In genomic region chr12:3961573-3961972, GRCh38 we compare ENCODE assay signal across 21 cellular contexts.
DNase-seq lines count a peak whose midpoint lies in the region; ATAC-seq, FAIRE-seq and TF ChIP-seq lines count a peak whose summit lies in the region.
"Had no signal": no experiment of that assay in that cellular context is flagged by ENCODE, and none has a peak within 500 bp of the region (broad histone marks: within the 10 kb centered on the region; RNA-seq: fewer than 3 reads in every experiment).

No MANE protein-coding gene starts in this region.

- peak overlapping the region in 1 of 2 donors; percentile 4 for H3K4me3 Mint-ChIP-seq in activated T-cell treated with anti-CD3 and anti-CD28 coated beads, Interleukin-2, amount 50 U/mL, for 72 hours
- H3K4me3 Mint-ChIP-seq in activated T-cell treated with anti-CD3 and anti-CD28 coated beads, Interleukin-2, amount 50 U/mL, for 4 hours: no peak overlapping the region

- no peak overlapping the region for H2AFZ ChIP-seq in trophoblast cell (ENCODE audit: insufficient read depth, low read length, poor library complexity)
- H2AFZ ChIP-seq: GM23248 had no signal

- CTCF ChIA-PET in GM10248 (lab: Yijun Ruan, JAX): interaction anchor here (4.3 kb wide), 1 partner anchor 76 kb away, joined by 21 read pairs; no protein-coding TSS in a partner anchor

- no peaks in the 10 kb centered on the region for H3K9me3 ChIP-seq in KOPT-K1 (ENCODE audit: insufficient read depth, low read length, poor library complexity, severe bottlenecking)
- H3K9me3 ChIP-seq in trophoblast cell (ENCODE audit: insufficient read depth, low read depth, low read length): no peaks in the 10 kb centered on the region
- H3K9me3 ChIP-seq: A549 had no signal

- H3K18ac ChIP-seq in trophoblast cell (ENCODE audit: low read length): peak overlapping the region; percentile 50

- no CpG with 5 or more reads among the region's 8 CpGs for WGBS in trophoblast cell (ENCODE audit: extremely low coverage, insufficient coverage, insufficient read length)

- H3K27ac ChIP-seq in KOPT-K1 (ENCODE audit: low read depth, low read length, poor library complexity, severe bottlenecking) (peak overlapping the region; percentile 53), trophoblast cell (ENCODE audit: low read depth, low read length) (no peak overlapping the region)
- H3K27ac ChIP-seq: A549, GM23248, RWPE1 had no signal

- FAIRE-seq in urothelium cell line (lab: Jason Lieb, UNC): no peak
- FAIRE-seq: A549, D721Med had no signal

- no peaks in the 10 kb centered on the region for H3K36me3 Mint-ChIP-seq in activated T-cell treated with anti-CD3 and anti-CD28 coated beads, Interleukin-2, amount 50 U/mL, for 72 hours (ENCODE audit: insufficient read depth in 2 of 2)
- H3K36me3 Mint-ChIP-seq in activated T-cell treated with anti-CD3 and anti-CD28 coated beads, Interleukin-2, amount 50 U/mL, for 4 hours (ENCODE audit: insufficient read depth): no peaks in the 10 kb centered on the region

- peaks cover 3% of the 10 kb centered on the region for H3K27me3 ChIP-seq in trophoblast cell (ENCODE audit: insufficient read depth, low read length)

- H3K23ac ChIP-seq in trophoblast cell (ENCODE audit: low read length): no peak overlapping the region

- no peaks in the 10 kb centered on the region for H3K36me3 ChIP-seq in KOPT-K1 (ENCODE audit: insufficient read depth, low read length)
- no peaks in the 10 kb centered on the region for H3K36me3 ChIP-seq in trophoblast cell (ENCODE audit: control insufficient read depth in 1 of 2, insufficient read depth in 2 of 2, low read length in 2 of 2)

- H2BK120ac ChIP-seq in trophoblast cell (ENCODE audit: insufficient read depth, low read length, poor library complexity): peak overlapping the region; percentile 50

- no peak overlapping the region for H2AK5ac ChIP-seq in trophoblast cell (ENCODE audit: low read length)

- H3K79me1 ChIP-seq in trophoblast cell (ENCODE audit: low read length): peaks cover 33% of the 10 kb centered on the region

- H3K27ac Mint-ChIP-seq in activated T-cell treated with anti-CD3 and anti-CD28 coated beads, Interleukin-2, amount 50 U/mL, for 72 hours: peak overlapping the region; percentile 41

- H4K91ac ChIP-seq in trophoblast cell (ENCODE audit: low read depth, low read length): peak overlapping the region; percentile 56

- H4K12ac ChIP-seq in trophoblast cell (ENCODE audit: low read depth, low read length): no peak overlapping the region

- H3K9me3 Mint-ChIP-seq in activated T-cell treated with anti-CD3 and anti-CD28 coated beads, Interleukin-2, amount 50 U/mL, for 72 hours: no peaks in the 10 kb centered on the region
- H3K9me3 Mint-ChIP-seq in activated T-cell treated with anti-CD3 and anti-CD28 coated beads, Interleukin-2, amount 50 U/mL, for 4 hours: no peaks in the 10 kb centered on the region

- peak overlapping the region; percentile 87 for H2BK12ac ChIP-seq in trophoblast cell (ENCODE audit: low read length)

- no peak overlapping the region for H2BK5ac ChIP-seq in trophoblast cell (ENCODE audit: low read depth, low read length, poor library complexity)

- peaks cover 17 to 22% of the 10 kb centered on the region in 2 experiments for H3K4me1 ChIP-seq in trophoblast cell (ENCODE audit: control insufficient read depth in 1 of 2, insufficient read depth in 2 of 2, low read length in 2 of 2)
- H3K4me1 ChIP-seq: A549 had no signal

- H3K4me3 ChIP-seq in epithelial cell of esophagus (ENCODE audit: low read length): no peak overlapping the region
- no peak overlapping the region for H3K4me3 ChIP-seq in trophoblast cell (ENCODE audit: low read depth, low read length)
- H3K4me3 ChIP-seq: A549, GM23248 had no signal

- TF ChIP-seq CTCF in epithelial cell of esophagus (IDR thresholded peaks at IDR 0.05; ENCODE audit: insufficient read depth, low read depth, low read length, missing control alignments): no peak
- TF ChIP-seq CTCF in GM10248 (IDR thresholded peaks at IDR 0.05; ENCODE audit: control extremely low read depth, extremely low read depth, low read depth, missing control alignments): no peak

- H3K14ac ChIP-seq in trophoblast cell (ENCODE audit: low read length): no peak overlapping the region

- H3K4me2 ChIP-seq in trophoblast cell (ENCODE audit: low read length): no peak overlapping the region
- H3K4me2 ChIP-seq: A549 had no signal

- no peak for ATAC-seq in activated T-cell treated with anti-CD3 and anti-CD28 coated beads, Interleukin-2, amount 50 U/mL, for 72 hours (replicated peaks in 1 of 2)
- ATAC-seq in activated T-cell treated with anti-CD3 and anti-CD28 coated beads, Interleukin-2, amount 50 U/mL, for 4 hours: no peak
- ATAC-seq: A549, HCT116 had no signal

- H3K79me2 ChIP-seq in trophoblast cell (ENCODE audit: control insufficient read depth, insufficient read depth, low read length, poor library complexity): no peaks in the 10 kb centered on the region

- no peak overlapping the region for H3K4ac ChIP-seq in trophoblast cell (ENCODE audit: low read depth, low read length)

- H3K9ac ChIP-seq in trophoblast cell (ENCODE audit: low read length): no peak overlapping the region
- H3K9ac ChIP-seq: GM23248 had no signal

- DNase-seq in activated T-cell treated with anti-CD3 and anti-CD28 coated beads, Interleukin-2, amount 50 U/mL, for 72 hours: no peak
- DNase-seq in activated T-cell treated with anti-CD3 and anti-CD28 coated beads, Interleukin-2, amount 50 U/mL, for 4 hours: no peak
- DNase-seq in epithelial cell of esophagus (ENCODE audit: low read depth) (peak; percentile 41), trophoblast cell (no peak), GM10248 (ENCODE audit: extremely low spot score) (no peak), NCI-H524 treated with DMSO at 0.1 percent for 48 hours (lab: John Stamatoyannopoulos, UW) (no peak), urothelium cell line (ENCODE audit: low spot score) (no peak)
- DNase-seq: DND-41; GDM1; GM23248; NCI-H1417 treated with DMSO at 0.1 percent for 48 hours; NCI-H2029; NCI-H2171 treated with DMSO at 0.1 percent for 48 hours; NCI-H510A; NK-92 treated with Interleukin-12 subunit alpha and Interleukin-12 subunit beta, amount 100 ng/mL, for 24 hours; OCI-M1 had no signal

- H4K8ac ChIP-seq in trophoblast cell (ENCODE audit: low read depth, low read length): no peak overlapping the region

- POLR2A ChIA-PET in GM10248 (lab: Yijun Ruan, JAX): no interaction called here

- H3K27me3 Mint-ChIP-seq in activated T-cell treated with anti-CD3 and anti-CD28 coated beads, Interleukin-2, amount 50 U/mL, for 72 hours (ENCODE audit: low read depth): no peaks in the 10 kb centered on the region
- H3K27me3 Mint-ChIP-seq in activated T-cell treated with anti-CD3 and anti-CD28 coated beads, Interleukin-2, amount 50 U/mL, for 4 hours (ENCODE audit: low read depth): no peaks in the 10 kb centered on the region

- H3K4me1 Mint-ChIP-seq in activated T-cell treated with anti-CD3 and anti-CD28 coated beads, Interleukin-2, amount 50 U/mL, for 72 hours (ENCODE audit: low read depth): peaks cover 19% of the 10 kb centered on the region
- peaks cover 21% of the 10 kb centered on the region for H3K4me1 Mint-ChIP-seq in activated T-cell treated with anti-CD3 and anti-CD28 coated beads, Interleukin-2, amount 50 U/mL, for 4 hours (ENCODE audit: low read depth)
